Comparison of ENCODE assay signal across 12 cellular contexts in genomic region chr5:16889203-16889971, GRCh38. TPM values are rescaled to one million over a fixed set of nuclear protein-coding genes. Genes with fewer than 3 reads are reported as not detected.
DNase-seq lines count a peak whose midpoint lies in the region; TF ChIP-seq lines count a peak whose summit lies in the region.
"Had no signal": no experiment of that assay in that cellular context is flagged by ENCODE, and none has a peak within 500 bp of the region (broad histone marks: within the 10 kb centered on the region; RNA-seq: fewer than 3 reads in every experiment).

No MANE protein-coding gene starts in this region.

- POLR2A ChIA-PET in HEK293 (lab: Yijun Ruan, JAX): interaction anchor here (0.7 kb wide), 1 partner anchor 130 kb away, joined by 3 read pairs; no protein-coding TSS in a partner anchor
- POLR2A ChIA-PET in PC-9 (lab: Charles Lee; ENCODE audit: unreplicated experiment): interaction anchor here (0.6 to 1.0 kb wide), 3 partner anchors 32 to 240 kb away, joined by 3 to 7 read pairs (median 7); partner anchors contain the start of gene MYO10
- POLR2A ChIA-PET in activated CD4-positive, alpha-beta memory T cell treated with anti-CD3 and anti-CD28 coated beads for 36 hours (lab: Charles Lee): no interaction called here

- no peaks in the 10 kb centered on the region for H3K9me3 Mint-ChIP-seq in activated CD4-positive, alpha-beta memory T cell treated with anti-CD3 and anti-CD28 coated beads for 36 hours
- H3K9me3 Mint-ChIP-seq: activated B cell treated with CpG ODN at 0.5 μM for 24 hours; activated naive CD8-positive, alpha-beta T cell treated with anti-CD3 and anti-CD28 coated beads, Interleukin-2, amount 10 ng/mL, durations not matched to agents 7 days and 5 days had no signal

- no peaks in the 10 kb centered on the region for H3K27me3 ChIP-seq in PC-9 (ENCODE audit: insufficient read depth, low read depth)
- no peaks in the 10 kb centered on the region for H3K27me3 ChIP-seq in fibroblast of lung (ENCODE audit: control insufficient read depth, insufficient read depth, low read length)
- no peaks in the 10 kb centered on the region for H3K27me3 ChIP-seq in smooth muscle cell (ENCODE audit: low read depth)
- H3K27me3 ChIP-seq: heart left ventricle, neutrophil had no signal

- H3K36me3 ChIP-seq in HEK293 (ENCODE audit: control insufficient read depth in 2 of 2, insufficient read depth in 1 of 2, low read length in 2 of 2): no peaks in the 10 kb centered on the region
- no peaks in the 10 kb centered on the region for H3K36me3 ChIP-seq in PC-9 (ENCODE audit: low read depth)
- H3K36me3 ChIP-seq in fibroblast of lung (ENCODE audit: control insufficient read depth, insufficient read depth, low read length): no peaks in the 10 kb centered on the region
- H3K36me3 ChIP-seq in smooth muscle cell (ENCODE audit: low read depth): no peaks in the 10 kb centered on the region
- H3K36me3 ChIP-seq: heart left ventricle, neutrophil had no signal

- H3K9me3 ChIP-seq in HEK293 (ENCODE audit: control insufficient read depth, insufficient read depth, low read depth, low read length) (no peaks in the 10 kb centered on the region), PC-9 (ENCODE audit: insufficient read depth, low read depth) (no peaks in the 10 kb centered on the region), fibroblast of lung (ENCODE audit: control insufficient read depth, insufficient read depth, low read depth, low read length) (no peaks in the 10 kb centered on the region), smooth muscle cell (replicated peaks; ENCODE audit: low read depth) (no peaks in the 10 kb centered on the region)
- H3K9me3 ChIP-seq: heart left ventricle, neutrophil had no signal

- no peaks in the 10 kb centered on the region for H3K4me1 Mint-ChIP-seq in activated CD4-positive, alpha-beta memory T cell treated with anti-CD3 and anti-CD28 coated beads for 36 hours (ENCODE audit: low read depth)
- H3K4me1 Mint-ChIP-seq: activated B cell treated with CpG ODN at 0.5 μM for 24 hours; activated naive CD8-positive, alpha-beta T cell treated with anti-CD3 and anti-CD28 coated beads, Interleukin-2, amount 10 ng/mL, durations not matched to agents 7 days and 5 days had no signal

- H2AFZ ChIP-seq in PC-9 (no peak overlapping the region), fibroblast of lung (ENCODE audit: low read length) (no peak overlapping the region), smooth muscle cell (ENCODE audit: low read depth) (no peak overlapping the region)

- H3F3A ChIP-seq in PC-9 (ENCODE audit: insufficient read depth, low read depth): peaks cover 53% of the 10 kb centered on the region
- peaks cover 10% of the 10 kb centered on the region for H3F3A ChIP-seq in smooth muscle cell (ENCODE audit: low read depth)

- no TSS peak for BruUV-seq in PC-9 (replicated peaks; lab: Mats Ljungman, UMichigan)

- H3K36me3 Mint-ChIP-seq in activated CD4-positive, alpha-beta memory T cell treated with anti-CD3 and anti-CD28 coated beads for 36 hours: no peaks in the 10 kb centered on the region
- H3K36me3 Mint-ChIP-seq: activated naive CD8-positive, alpha-beta T cell treated with anti-CD3 and anti-CD28 coated beads, Interleukin-2, amount 10 ng/mL, durations not matched to agents 7 days and 5 days had no signal

- peaks cover 2% of the 10 kb centered on the region for H3K27me3 Mint-ChIP-seq in activated CD4-positive, alpha-beta memory T cell treated with anti-CD3 and anti-CD28 coated beads for 36 hours
- H3K27me3 Mint-ChIP-seq: activated B cell treated with CpG ODN at 0.5 μM for 24 hours had no signal

- peak overlapping the region; percentile 74 for H3K27ac ChIP-seq in HEK293 (ENCODE audit: extremely low read depth, low read depth, low read length)
- H3K27ac ChIP-seq in PC-9: peak overlapping the region; percentile 72
- H3K27ac ChIP-seq in fibroblast of lung (ENCODE audit: insufficient read depth, low read length): peak overlapping the region; percentile 30
- H3K27ac ChIP-seq in smooth muscle cell (ENCODE audit: low read depth): peak overlapping the region; percentile 8
- H3K27ac ChIP-seq: heart left ventricle, neutrophil had no signal

- in situ Hi-C loops in KBM-7 (cut with MboI; ENCODE audit: low pct_unique_long_range_greater_than_20kb, low sequenced_read_pairs): no loop called here

- intact Hi-C loops in PC-9 (cut with micrococcal nuclease; ENCODE audit: unreplicated experiment): loop anchor here (1.0 kb wide), 1 partner anchor 74 kb away; no protein-coding TSS in a partner anchor
- intact Hi-C loops in activated CD4-positive, alpha-beta memory T cell treated with anti-CD3 and anti-CD28 coated beads for 36 hours (cut with micrococcal nuclease): no loop called here

- peak overlapping the region; percentile 71 for H3K4me2 ChIP-seq in PC-9
- peak overlapping the region; percentile 42 for H3K4me2 ChIP-seq in fibroblast of lung (ENCODE audit: extremely low read depth, insufficient read depth, low read length)
- H3K4me2 ChIP-seq in smooth muscle cell: peak overlapping the region; percentile 1

- CTCF ChIA-PET in HEK293 (lab: Yijun Ruan, JAX): interaction anchor here (0.7 to 1.2 kb wide), 2 partner anchors 34 to 98 kb away, joined by 4 to 5 read pairs; no protein-coding TSS in a partner anchor
- CTCF ChIA-PET in PC-9 (lab: Charles Lee): interaction anchor here (0.7 to 2.8 kb wide), 3 partner anchors 47 to 301 kb away, joined by 3 to 9 read pairs (median 5); partner anchors contain the start of gene MYO10
- CTCF ChIA-PET in activated CD4-positive, alpha-beta memory T cell treated with anti-CD3 and anti-CD28 coated beads for 36 hours (lab: Charles Lee): no interaction called here

- H3K27ac Mint-ChIP-seq in activated CD4-positive, alpha-beta memory T cell treated with anti-CD3 and anti-CD28 coated beads for 36 hours: no peak overlapping the region
- H3K27ac Mint-ChIP-seq: activated B cell treated with CpG ODN at 0.5 μM for 24 hours; activated naive CD8-positive, alpha-beta T cell treated with anti-CD3 and anti-CD28 coated beads, Interleukin-2, amount 10 ng/mL, durations not matched to agents 7 days and 5 days had no signal

- H3K4me1 ChIP-seq in HEK293 (ENCODE audit: control insufficient read depth, insufficient read depth, low read length): peaks cover 60% of the 10 kb centered on the region
- peaks cover 66% of the 10 kb centered on the region for H3K4me1 ChIP-seq in PC-9 (replicated peaks; ENCODE audit: insufficient read depth)
- H3K4me1 ChIP-seq in fibroblast of lung (ENCODE audit: control insufficient read depth, extremely low read depth, insufficient read depth, low read length): peaks cover 19% of the 10 kb centered on the region
- peaks cover 24% of the 10 kb centered on the region for H3K4me1 ChIP-seq in smooth muscle cell (ENCODE audit: low read depth)

- peak; percentile 54 to 90 for DNase-seq in PC-9
- peak; percentile 77 for DNase-seq in fibroblast of lung (ENCODE audit: low read depth in 2 of 2)
- DNase-seq in smooth muscle cell (lab: John Stamatoyannopoulos, UW; ENCODE audit: unreplicated experiment): no peak
- DNase-seq in activated CD4-positive, alpha-beta memory T cell treated with anti-CD3 and anti-CD28 coated beads for 36 hours: no peak
- no peak for DNase-seq in KBM-7
- DNase-seq in superior temporal gyrus (ENCODE audit: extremely low spot score): no peak
- DNase-seq in iPS-NIHi7 (ENCODE audit: extremely low spot score): no peak
- DNase-seq: activated B cell treated with CpG ODN at 0.5 μM for 24 hours; activated naive CD8-positive, alpha-beta T cell treated with anti-CD3 and anti-CD28 coated beads, Interleukin-2, amount 10 ng/mL, durations not matched to agents 7 days and 5 days; heart left ventricle had no signal

- no peak overlapping the region for H3K4me3 Mint-ChIP-seq in activated CD4-positive, alpha-beta memory T cell treated with anti-CD3 and anti-CD28 coated beads for 36 hours
- H3K4me3 Mint-ChIP-seq: activated B cell treated with CpG ODN at 0.5 μM for 24 hours; activated naive CD8-positive, alpha-beta T cell treated with anti-CD3 and anti-CD28 coated beads, Interleukin-2, amount 10 ng/mL, durations not matched to agents 7 days and 5 days had no signal

- TF ChIP-seq CTCF in HEK293 (tag by site-specific recombination; IDR thresholded peaks at IDR 0.05): no peak
- TF ChIP-seq CTCF in PC-9 (conservative IDR thresholded peaks at IDR 0.05): no peak
- no peak for TF ChIP-seq CTCF in fibroblast of lung (conservative IDR thresholded peaks at IDR 0.05 in 1 of 2, IDR thresholded peaks at IDR 0.05 in 1 of 2; ENCODE audit: low read depth in 1 of 2, low read length in 2 of 2)
- no peak for TF ChIP-seq CTCF in smooth muscle cell (IDR thresholded peaks at IDR 0.05; ENCODE audit: borderline replicate concordance, insufficient read depth, poor library complexity, severe bottlenecking)

- H3K9ac ChIP-seq in fibroblast of lung (ENCODE audit: insufficient read depth, low read length) (no peak overlapping the region), smooth muscle cell (ENCODE audit: low read depth) (no peak overlapping the region)

- 67% methylated on average over 8 of the region's 8 CpGs for WGBS in smooth muscle cell (ENCODE audit: low lambda C conversion rate)

- peaks cover 3% of the 10 kb centered on the region; the same call in 1 of the 2 replicates for H4K20me1 ChIP-seq in PC-9 (ENCODE audit: insufficient read depth)
- H4K20me1 ChIP-seq in fibroblast of lung (ENCODE audit: control insufficient read depth, extremely low read depth, insufficient read depth, low read length): peaks cover 3% of the 10 kb centered on the region
- peaks cover 100% of the 10 kb centered on the region for H4K20me1 ChIP-seq in smooth muscle cell (ENCODE audit: low read depth)

- peaks cover 86% of the 10 kb centered on the region for H3K79me2 ChIP-seq in PC-9 (ENCODE audit: low read depth)
- peaks cover 84% of the 10 kb centered on the region for H3K79me2 ChIP-seq in fibroblast of lung (ENCODE audit: control insufficient read depth, insufficient read depth, low read length)
- peaks cover 99% of the 10 kb centered on the region for H3K79me2 ChIP-seq in smooth muscle cell (ENCODE audit: low read depth)

- H3K9me2 ChIP-seq in PC-9 (ENCODE audit: insufficient read depth): no peaks in the 10 kb centered on the region

- no peak overlapping the region for H3K4me3 ChIP-seq in HEK293 (ENCODE audit: low read depth, low read length)
- H3K4me3 ChIP-seq in PC-9: peak overlapping the region; percentile 35; the same call in 1 of the 2 replicates
- H3K4me3 ChIP-seq in fibroblast of lung (replicated peaks in 1 of 4; ENCODE audit: control extremely low read depth in 1 of 4, insufficient read depth in 1 of 4, low read depth in 3 of 4, low read length in 4 of 4): peak overlapping the region in 1 of 4 experiments; percentile 25
- no peak overlapping the region for H3K4me3 ChIP-seq in smooth muscle cell
- H3K4me3 ChIP-seq: heart left ventricle had no signal

TF ChIP-seq in HEK293, 187 proteins besides CTCF, POLR2A, EP300 and RAD21 (continues in another document):
- TF ChIP-seq KLF7 (tag by site-specific recombination; IDR thresholded peaks at IDR 0.05; ENCODE audit: borderline replicate concordance): peak; percentile 78; the same call in 1 of the 2 replicates

RNA-seq across cellular contexts. Expression of gene MYO10, which starts 46.7 kb away (rescaled TPM):
- total RNA-seq in PC-9 (2021) (92.8 and 116 TPM in 2 replicates), fibroblast of lung (82.2 and 95.5 TPM in 2 replicates), smooth muscle cell (69.5 and 76.4 TPM in 2 replicates)
- polyA plus RNA-seq in fibroblast of lung (16.6 and 17.3 TPM in 2 replicates), smooth muscle cell (96.8 and 97.6 TPM in 2 replicates)
- polyA plus RNA-seq in fibroblast of lung (2012): 39.0 and 48.3 TPM in 2 replicates
- polyA minus RNA-seq in fibroblast of lung (ENCODE audit: low replicate concordance): 88.4 and 89.4 TPM in 2 replicates
- under 1 TPM; 0.21 to 0.34 TPM for total RNA-seq in activated CD4-positive, alpha-beta memory T cell treated with anti-CD3 and anti-CD28 coated beads for 36 hours
- total RNA-seq: activated naive CD8-positive, alpha-beta T cell treated with anti-CD3 and anti-CD28 coated beads, Interleukin-2, amount 10 ng/mL, durations not matched to agents 7 days and 5 days had no signal

Comparison
In these comparisons a context has a peak if more than half of its experiments do, and no peak if none do; other contexts are left out.
1. H3K27ac ChIP-seq: peak in every context shown above with its lines; median percentile 74 in HEK293; 72 in PC-9; 30 in fibroblast of lung; 8 in smooth muscle cell.
2. DNase-seq: peak in PC-9 (2 of 2) and fibroblast of lung (2 of 2); none in smooth muscle cell (single experiment), activated CD4-positive, alpha-beta memory T cell treated with anti-CD3 and anti-CD28 coated beads for 36 hours (single experiment), KBM-7 (single experiment), superior temporal gyrus (single experiment) and iPS-NIHi7 (single experiment).
3. H3K4me2 ChIP-seq: peak in every context shown above with its lines; median percentile 71 in PC-9; 42 in fibroblast of lung; 1 in smooth muscle cell.
4. RNA of gene MYO10, which starts 46.7 kb away (total RNA-seq): 92.8 to 116 TPM in PC-9, 82.2 to 95.5 TPM in fibroblast of lung and 69.5 to 76.4 TPM in smooth muscle cell; 0.21 to 0.34 TPM in activated CD4-positive, alpha-beta memory T cell treated with anti-CD3 and anti-CD28 coated beads for 36 hours; every median in the first group is over 10 times any median in the second.